Comparison of ENCODE assay signal across 9 cellular contexts in the genomic region with DNA sequence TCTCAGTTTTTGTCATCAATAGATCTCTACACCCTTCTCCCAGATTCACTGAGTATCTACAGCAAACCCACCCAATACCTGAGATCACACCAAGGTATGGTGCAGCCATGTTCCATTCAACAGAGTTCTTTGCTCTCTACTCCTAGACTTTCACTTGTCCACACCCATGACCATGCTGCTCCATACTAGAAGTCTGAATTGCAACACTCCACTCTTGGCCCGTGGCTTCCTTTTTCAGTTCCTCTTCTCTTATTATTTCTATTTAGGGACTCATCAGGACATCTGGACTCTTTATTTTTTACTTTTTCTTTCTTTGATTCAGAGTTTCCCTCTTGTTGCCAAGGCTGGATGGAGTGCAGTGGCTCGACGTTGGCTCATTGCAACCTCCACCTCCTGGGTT. TPM values are rescaled to one million over a fixed set of nuclear protein-coding genes. Genes with fewer than 3 reads are reported as not detected.
A peak's percentile ranks its signal among the peaks of the same experiment; 100 is the strongest.
DNase-seq lines count a peak whose midpoint lies in the region; ATAC-seq, FAIRE-seq and TF ChIP-seq lines count a peak whose summit lies in the region.
"Had no signal": no experiment of that assay in that cellular context is flagged by ENCODE, and none has a peak within 500 bp of the region (broad histone marks: within the 10 kb centered on the region; RNA-seq: fewer than 3 reads in every experiment).

No MANE protein-coding gene starts in this region.

- DNase-seq in SKM-1 (lab: John Stamatoyannopoulos, UW; ENCODE audit: unreplicated experiment) (peak; percentile 17), germinal center (ENCODE audit: low spot score) (peak; percentile 41), stomach (no peak), mucosa of gallbladder (ENCODE audit: low spot score) (no peak), small intestine (no peak)
- DNase-seq: effector CD8-positive, alpha-beta T cell had no signal

- H3K4me3 ChIP-seq in stomach (no peak overlapping the region), small intestine (ENCODE audit: low read depth in 1 of 2, low read length in 2 of 2) (no peak overlapping the region)
- H3K4me3 ChIP-seq: skin epidermis had no signal

- peak overlapping the region in 4 of 5 donors; percentile 17 to 51 (median 44) for H3K27ac ChIP-seq in stomach
- H3K27ac ChIP-seq in small intestine (ENCODE audit: low read depth in 1 of 2, low read length in 1 of 2), result no peak overlapping the region

- TF ChIP-seq CTCF in stomach (IDR thresholded peaks at IDR 0.05), result no peak

- no peak for FAIRE-seq in small intestine (lab: Jason Lieb, UNC)

- peaks cover 48 to 86% (median 67%) of the 10 kb centered on the region in 4 donors for H3K4me1 ChIP-seq in stomach
- peaks cover 0 to 10% of the 10 kb centered on the region in 2 donors for H3K4me1 ChIP-seq in small intestine (ENCODE audit: control insufficient read depth in 2 of 2, insufficient read depth in 1 of 2, low read depth in 1 of 2, low read length in 1 of 2)

- no peak for TF ChIP-seq EP300 in stomach (IDR thresholded peaks at IDR 0.05)

- intact Hi-C loops in stomach (cut with DNase I; ENCODE audit: low total_unique reads), result loop anchor here (10.0 kb wide), 1 partner anchor 152 kb away; a partner anchor contains a TSS

- ATAC-seq in GM21825 (IDR thresholded peaks at IDR 0.05; ENCODE audit: unreplicated experiment) (peak; percentile 43), HG03196 (IDR thresholded peaks at IDR 0.05; ENCODE audit: unreplicated experiment) (no peak)

- 26 to 58% (median 47%) methylated on average over 3 of the region's 3 CpGs for WGBS in stomach, 5 donors
- 33 to 51% (median 47%) methylated on average over 3 of the region's 3 CpGs for whole genome bisulfite sequencing in small intestine, 3 donors

- H3K9me3 ChIP-seq in stomach, result no peaks in the 10 kb centered on the region
- H3K9me3 ChIP-seq in small intestine (ENCODE audit: control insufficient read depth, low read depth), result no peaks in the 10 kb centered on the region

- H3K27me3 ChIP-seq in stomach (no peaks in the 10 kb centered on the region), small intestine (ENCODE audit: control insufficient read depth in 2 of 2, insufficient read depth in 2 of 2, low read length in 2 of 2) (no peaks in the 10 kb centered on the region)

- no peak for TF ChIP-seq POLR2A in stomach (IDR thresholded peaks at IDR 0.05)

- peaks cover 25 to 67% (median 54%) of the 10 kb centered on the region in 4 donors for H3K36me3 ChIP-seq in stomach
- peaks cover 4 to 9% of the 10 kb centered on the region in 2 donors for H3K36me3 ChIP-seq in small intestine (ENCODE audit: control insufficient read depth in 2 of 2, insufficient read depth in 2 of 2, low read length in 2 of 2)

RNA-seq across cellular contexts. Expression of a gene that starts 37.1 kb away (rescaled TPM):
- total RNA-seq in stomach (1,000 to 10,000 TPM in 2 of 5 donors, 100 to 1,000 TPM in 3; 335 to 1,151 (median 362) TPM), mucosa of gallbladder (384 TPM)
- polyA plus RNA-seq in stomach (100 to 1,000 TPM; 219 to 323 (median 254) TPM), small intestine (100 to 1,000 TPM; 235 to 390 (median 253) TPM)

Comparison
In these comparisons a context has a peak if more than half of its experiments do, and no peak if none do; other contexts are left out.
1. DNase-seq: peak in SKM-1 (single experiment) and germinal center (single experiment); none in stomach (single experiment), mucosa of gallbladder (single experiment) and small intestine (single experiment).
2. H3K27ac ChIP-seq: peak in stomach (4 of 5); none in small intestine (0 of 2).